ENCODE assay signal across 8 cellular contexts in genomic region chr2:25276569-25277465, GRCh38.
A peak's percentile ranks its signal among the peaks of the same experiment; 100 is the strongest.
DNase-seq lines count a peak whose midpoint lies in the region; ATAC-seq and TF ChIP-seq lines count a peak whose summit lies in the region.

No MANE protein-coding gene starts in this region.

- ATAC-seq in GM21737 (IDR thresholded peaks at IDR 0.05; ENCODE audit: unreplicated experiment), result peak; percentile 34
- peak; percentile 65 for ATAC-seq in activated CD4-positive, alpha-beta T cell treated with anti-CD3 and anti-CD28 coated beads for 36 hours

- TF ChIP-seq CTCF in AG04450 (IDR thresholded peaks at IDR 0.05; ENCODE audit: low read depth, low read length) (peak; percentile 32), chondrocyte (IDR thresholded peaks at IDR 0.05) (peak; percentile 65), liver (IDR thresholded peaks at IDR 0.05; ENCODE audit: low read depth, low read length, missing input control) (peak; percentile 41)

- H3K4me1 ChIP-seq in liver (ENCODE audit: control insufficient read depth in 4 of 4, insufficient read depth in 4 of 4, low read length in 3 of 4), result peaks cover 0 to 4% (median 0%) of the 10 kb centered on the region in 4 donors

- H3K27ac ChIP-seq in AG04450 (ENCODE audit: low read depth, low read length) (no peak overlapping the region), liver (ENCODE audit: low read depth in 1 of 2, low read length in 2 of 2) (peak overlapping the region; percentile 53 to 74)

- no peaks in the 10 kb centered on the region for H3K9me3 Mint-ChIP-seq in activated CD4-positive, alpha-beta T cell treated with anti-CD3 and anti-CD28 coated beads for 36 hours (ENCODE audit: low read depth)
- no peaks in the 10 kb centered on the region for H3K9me3 Mint-ChIP-seq in chondrocyte (ENCODE audit: low read depth)

- peaks cover 0 to 3% (median 1%) of the 10 kb centered on the region in 4 donors for H3K36me3 ChIP-seq in liver (ENCODE audit: control insufficient read depth in 4 of 4, insufficient read depth in 3 of 4, low read depth in 1 of 4, low read length in 3 of 4)

- DNase-seq in AG04450 (ENCODE audit: low read depth, low spot score) (no peak), chondrocyte (ENCODE audit: low spot score) (no peak), NCI-H2029 treated with DMSO at 0.1 percent for 48 hours (lab: John Stamatoyannopoulos, UW) (no peak), MV-4-11 (lab: John Stamatoyannopoulos, UW) (no peak)
- peak; percentile 90 for DNase-seq in activated CD4-positive, alpha-beta T cell treated with anti-CD3 and anti-CD28 coated beads for 36 hours
- peak; percentile 31 to 79 (median 55) for DNase-seq in stimulated activated CD4-positive, alpha-beta T cell treated with anti-CD3 and anti-CD28 coated beads, TNF-alpha, amount 100 ng/mL, for 24 hours (ENCODE audit: low read depth in 3 of 3)

- H3K27ac Mint-ChIP-seq in activated CD4-positive, alpha-beta T cell treated with anti-CD3 and anti-CD28 coated beads for 36 hours, result peak overlapping the region; percentile 90
- no peak overlapping the region for H3K27ac Mint-ChIP-seq in chondrocyte (ENCODE audit: unreplicated experiment)

- intact Hi-C loops in activated CD4-positive, alpha-beta T cell treated with anti-CD3 and anti-CD28 coated beads for 36 hours (cut with DNase I, micrococcal nuclease), result loop anchor here (1.0 to 10.0 kb wide), 10 partner anchors 9 to 398 kb away; partner anchors contain the start of genes DNAJC27 (in 1 of the 2) and DTNB (in 1 of the 2)

- H3K4me3 ChIP-seq in AG04450 (ENCODE audit: low read depth, low read length), result no peak overlapping the region
- peak overlapping the region in 1 of 3 donors; percentile 19 for H3K4me3 ChIP-seq in liver (ENCODE audit: low read depth in 1 of 3, low read length in 3 of 3)

- WGBS in liver, result 57% methylated on average over 60 of the region's 60 CpGs

- CTCF ChIA-PET in AG04450 (lab: Charles Lee), result interaction anchor here (0.7 kb wide), 1 partner anchor 85 kb away, joined by 3 read pairs; no protein-coding TSS in a partner anchor
- CTCF ChIA-PET in activated CD4-positive, alpha-beta T cell treated with anti-CD3 and anti-CD28 coated beads for 36 hours (lab: Charles Lee), result interaction anchor here (0.6 to 2.4 kb wide), 19 partner anchors 9 to 550 kb away, joined by 3 to 12 read pairs (median 4); no protein-coding TSS in a partner anchor

- H3K27me3 Mint-ChIP-seq in activated CD4-positive, alpha-beta T cell treated with anti-CD3 and anti-CD28 coated beads for 36 hours, result no peaks in the 10 kb centered on the region
- H3K27me3 Mint-ChIP-seq in chondrocyte (ENCODE audit: low read depth), result no peaks in the 10 kb centered on the region

- peak in 1 of 2 donors; percentile 33 for TF ChIP-seq RAD21 in liver (IDR thresholded peaks at IDR 0.05)

- H3K36me3 Mint-ChIP-seq in activated CD4-positive, alpha-beta T cell treated with anti-CD3 and anti-CD28 coated beads for 36 hours (ENCODE audit: low read depth), result peaks cover 49% of the 10 kb centered on the region
- H3K36me3 Mint-ChIP-seq in chondrocyte (ENCODE audit: low read depth), result peaks cover 17% of the 10 kb centered on the region

- H3K9me3 ChIP-seq in AG04450 (ENCODE audit: control insufficient read depth, insufficient read depth, low read length) (no peaks in the 10 kb centered on the region; the same call in 1 of the 2 replicates), liver (ENCODE audit: control insufficient read depth in 4 of 4, low read length in 3 of 4) (no peaks in the 10 kb centered on the region)

- POLR2A ChIA-PET in AG04450 (lab: Yijun Ruan, JAX), result no interaction called here
- POLR2A ChIA-PET in activated CD4-positive, alpha-beta T cell treated with anti-CD3 and anti-CD28 coated beads for 36 hours (lab: Charles Lee), result interaction anchor here (1.1 to 1.4 kb wide), 3 partner anchors 25 to 284 kb away, joined by 3 to 4 read pairs (median 3); no protein-coding TSS in a partner anchor

- H3K4me1 Mint-ChIP-seq in activated CD4-positive, alpha-beta T cell treated with anti-CD3 and anti-CD28 coated beads for 36 hours, result peaks cover 70% of the 10 kb centered on the region
- no peaks in the 10 kb centered on the region for H3K4me1 Mint-ChIP-seq in chondrocyte (ENCODE audit: low read depth)

- peak overlapping the region; percentile 9 for H3K4me3 Mint-ChIP-seq in activated CD4-positive, alpha-beta T cell treated with anti-CD3 and anti-CD28 coated beads for 36 hours
- H3K4me3 Mint-ChIP-seq in chondrocyte (ENCODE audit: unreplicated experiment), result no peak overlapping the region

- H3K9ac ChIP-seq in liver (ENCODE audit: low read depth in 1 of 2, low read length in 2 of 2), result no peak overlapping the region

- H3K27me3 ChIP-seq in AG04450 (ENCODE audit: control insufficient read depth, insufficient read depth, low read length) (no peaks in the 10 kb centered on the region), liver (ENCODE audit: control insufficient read depth in 4 of 4, insufficient read depth in 4 of 4, low read length in 3 of 4) (no peaks in the 10 kb centered on the region)

TF ChIP-seq in liver, 16 proteins besides CTCF, POLR2A, EP300 and RAD21:
- no peak for TF ChIP-seq FOXA1 (IDR thresholded peaks at IDR 0.05)
- TF ChIP-seq HNF4G (IDR thresholded peaks at IDR 0.05), result no peak
- TF ChIP-seq ATF3 (IDR thresholded peaks at IDR 0.05), result no peak
- no peak for TF ChIP-seq FOXA2 (IDR thresholded peaks at IDR 0.05)
- TF ChIP-seq JUND (IDR thresholded peaks at IDR 0.05), result no peak
- no peak for TF ChIP-seq YY1 (IDR thresholded peaks at IDR 0.05)
- TF ChIP-seq HNF4A (conservative IDR thresholded peaks at IDR 0.05), result no peak
- no peak for TF ChIP-seq SP1 (IDR thresholded peaks at IDR 0.05)
- TF ChIP-seq TAF1 (conservative IDR thresholded peaks at IDR 0.05), result no peak
- no peak for TF ChIP-seq GABPA (IDR thresholded peaks at IDR 0.05 in 1 of 2, conservative IDR thresholded peaks at IDR 0.05 in 1 of 2)
- no peak for TF ChIP-seq REST (IDR thresholded peaks at IDR 0.05)
- TF ChIP-seq MAX (IDR thresholded peaks at IDR 0.05), result no peak
- no peak for TF ChIP-seq EGR1 (IDR thresholded peaks at IDR 0.05; ENCODE audit: low read depth in 2 of 2)

Comparison
In these comparisons a context has a peak if more than half of its experiments do, and no peak if none do; other contexts are left out.
1. DNase-seq: peak in activated CD4-positive, alpha-beta T cell treated with anti-CD3 and anti-CD28 coated beads for 36 hours (single experiment) and stimulated activated CD4-positive, alpha-beta T cell treated with anti-CD3 and anti-CD28 coated beads, TNF-alpha, amount 100 ng/mL, for 24 hours (3 of 3); none in AG04450 (single experiment), chondrocyte (single experiment), NCI-H2029 treated with DMSO at 0.1 percent for 48 hours (single experiment) and MV-4-11 (single experiment).
2. Peak in every context shown above with its lines, with median percentiles within 50 percentile points of each other: CTCF ChIP-seq.